ENCODE assay signal across 21 cellular contexts in the genomic region with DNA sequence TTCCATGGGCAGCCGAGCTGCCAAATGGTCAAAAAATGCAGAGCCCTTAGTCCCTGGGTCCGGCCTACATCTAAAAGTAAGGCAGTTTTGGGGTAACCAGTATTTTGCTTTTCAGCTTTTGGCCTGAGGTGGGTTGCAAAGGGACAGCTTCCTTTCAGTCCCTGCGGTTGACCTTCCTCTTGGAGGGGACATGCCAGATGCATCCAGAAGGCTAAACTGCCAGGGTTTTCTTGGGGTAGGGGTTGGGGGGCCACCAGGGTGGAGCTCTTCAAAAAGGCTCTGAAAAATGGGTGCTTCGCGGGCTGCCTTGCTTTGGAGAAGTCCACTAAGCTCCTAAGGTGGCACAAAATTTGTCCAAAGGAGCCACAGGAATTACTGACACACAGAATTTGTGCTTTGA.
"Had no signal": no experiment of that assay in that cellular context is flagged by ENCODE, and none has a peak within 500 bp of the region (broad histone marks: within the 10 kb centered on the region; RNA-seq: fewer than 3 reads in every experiment).

No MANE protein-coding gene starts in this region.

- H3K27me3 Mint-ChIP-seq: effector memory CD8-positive, alpha-beta T cell; naive thymus-derived CD8-positive, alpha-beta T cell; progenitor cell of endocrine pancreas had no signal

- H3K27me3 ChIP-seq: left lung, neutrophil, pancreas, right atrium auricular region, stomach, thyroid gland, vagina had no signal

- H3K36me3 ChIP-seq: neutrophil, pancreas, right atrium auricular region, thyroid gland, vagina had no signal

- H3K4me3 ChIP-seq: coronary artery, left lung, pancreas, right atrium auricular region, smooth muscle cell, stomach, thyroid gland, vagina had no signal

- H3K4me3 Mint-ChIP-seq: effector memory CD8-positive, alpha-beta T cell; naive thymus-derived CD8-positive, alpha-beta T cell had no signal

- ATAC-seq: effector memory CD8-positive, alpha-beta T cell; left lung; naive thymus-derived CD8-positive, alpha-beta T cell; pancreas; sciatic nerve had no signal

- H3K27ac ChIP-seq: coronary artery, left lung, neutrophil, pancreas, right atrium auricular region, stomach, thyroid gland, vagina had no signal

- H3K4me1 ChIP-seq: left lung, pancreas, right atrium auricular region, stomach, thyroid gland, vagina had no signal

- DNase-seq: effector memory CD8-positive, alpha-beta T cell; head of caudate nucleus; kidney; left lung; mesenchymal stem cell; naive thymus-derived CD8-positive, alpha-beta T cell; stimulated activated CD4-positive, alpha-beta T cell treated with anti-CD3 and anti-CD28 coated beads, Interleukin-12 subunit alpha, Interleukin-12 subunit beta, amount 100 ng/mL, for 4 hours; stimulated activated CD4-positive, alpha-beta T cell treated with anti-CD3 and anti-CD28 coated beads, Interleukin-1b, Interleukin-23, amount 100 ng/mL, for 48 hours; stimulated activated CD4-positive, alpha-beta T cell treated with anti-CD3 and anti-CD28 coated beads, Interleukin-4, amount 100 ng/mL, for 1 hour; stimulated activated CD8-positive, alpha-beta memory T cell treated with anti-CD3 and anti-CD28 coated beads, Interleukin-4, amount 100 ng/mL, for 48 hours; stimulated activated naive CD4-positive, alpha-beta T cell treated with Interleukin-2 at 50 U/mL for 16 hours; stomach; thyroid gland had no signal

- H3K9me3 ChIP-seq: left lung, neutrophil, pancreas, right atrium auricular region, stomach, thyroid gland, vagina had no signal
